In the genomic region with DNA sequence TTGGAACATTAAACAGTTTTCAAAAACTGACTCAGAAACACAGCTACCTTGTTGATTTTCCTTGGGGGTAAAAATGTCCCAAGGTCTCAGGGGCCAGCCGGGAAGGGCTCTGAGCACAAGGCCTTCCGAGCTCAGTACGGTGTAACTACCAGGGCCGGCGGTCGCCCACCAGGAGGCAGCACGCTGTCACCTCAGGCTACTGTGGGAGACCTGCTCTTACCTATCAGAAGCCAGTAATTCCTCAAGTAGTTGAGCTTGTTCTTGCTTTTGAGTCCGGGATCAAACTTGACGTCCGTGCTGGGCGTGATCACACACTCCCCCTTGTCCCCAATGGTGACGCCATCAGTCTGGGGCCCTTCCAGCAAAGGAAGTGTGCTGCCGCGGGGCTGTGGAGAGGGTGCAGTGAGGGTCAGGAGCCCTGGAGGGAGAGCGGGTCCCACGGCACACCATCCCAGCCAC, we compare ENCODE assay signal across 7 cellular contexts. TPM values are rescaled to one million over a fixed set of nuclear protein-coding genes. Genes with fewer than 3 reads are reported as not detected.
A peak's percentile ranks its signal among the peaks of the same experiment; 100 is the strongest.
DNase-seq lines count a peak whose midpoint lies in the region; ATAC-seq and TF ChIP-seq lines count a peak whose summit lies in the region.

No MANE protein-coding gene starts in this region.

- no peak overlapping the region for H2AFZ ChIP-seq in H9 (ENCODE audit: low read length)

- no peak overlapping the region for H3K4me3 ChIP-seq in body of pancreas

- WGBS in H9 (ENCODE audit: extremely low coverage, insufficient read length, low lambda C conversion rate), result no CpG with 5 or more reads among the region's 16 CpGs
- 26 to 27% methylated on average over 11 to 16 of the region's 16 CpGs for WGBS in body of pancreas, 2 donors

- H4K8ac ChIP-seq in H9 (replicated peaks; ENCODE audit: insufficient read length, low read depth, low read length), result no peak overlapping the region

- H2BK120ac ChIP-seq in H9 (ENCODE audit: low read depth, low read length, poor library complexity, severe bottlenecking), result no peak overlapping the region

- no peak overlapping the region for H2BK12ac ChIP-seq in H9 (ENCODE audit: insufficient read length, low read depth, low read length)

- no peak overlapping the region for H2AK5ac ChIP-seq in H9 (ENCODE audit: insufficient read length, low read length)

- POLR2A ChIA-PET in T-cell (lab: Charles Lee), result interaction anchor here in 1 of 2 donors (0.6 to 1.0 kb wide), 8 partner anchors 16 to 538 kb away, joined by 3 to 8 read pairs (median 3); a partner anchor contains a TSS

- peaks cover 6 to 24% of the 10 kb centered on the region in 2 donors for H3K36me3 ChIP-seq in body of pancreas (replicated peaks in 1 of 2; ENCODE audit: insufficient read depth in 1 of 2, low read depth in 2 of 2)

- H3K23me2 ChIP-seq in H9 (ENCODE audit: insufficient read length, low read depth, low read length, poor library complexity, severe bottlenecking), result no peaks in the 10 kb centered on the region

- H3K4me1 Mint-ChIP-seq in H9 (peaks cover 14 to 17% of the 10 kb centered on the region in 2 experiments), T-cell (peaks cover 6 to 98% (median 69%) of the 10 kb centered on the region in 3 donors)

- peak; percentile 88 for TF ChIP-seq CTCF in H9 (conservative IDR thresholded peaks at IDR 0.05)
- TF ChIP-seq CTCF in body of pancreas (IDR thresholded peaks at IDR 0.05), result peak; percentile 39 to 81 (median 66)

- H3K27me3 Mint-ChIP-seq in H9 (ENCODE audit: low read depth), result no peaks in the 10 kb centered on the region; the same call in 1 of the 2 replicates
- no peaks in the 10 kb centered on the region for H3K27me3 Mint-ChIP-seq in T-cell

- no peak overlapping the region for H4K91ac ChIP-seq in H9 (ENCODE audit: insufficient read length, low read depth, low read length)

- H3K18ac ChIP-seq in H9 (ENCODE audit: insufficient read length, low read depth, low read length), result no peak overlapping the region

- no peak overlapping the region for H3K4ac ChIP-seq in H9 (ENCODE audit: low read depth, low read length)

- H3K4me1 ChIP-seq in H9 (ENCODE audit: insufficient read depth, low read length), result no peaks in the 10 kb centered on the region
- H3K4me1 ChIP-seq in body of pancreas, result peaks cover 47% of the 10 kb centered on the region

- H4K20me1 ChIP-seq in H9 (ENCODE audit: control insufficient read depth, insufficient read depth, insufficient read length), result no peaks in the 10 kb centered on the region

- H4K5ac ChIP-seq in H9 (ENCODE audit: insufficient read length, low read depth, low read length), result no peak overlapping the region

- H3K9me3 Mint-ChIP-seq in H9 (peaks cover 4 to 5% of the 10 kb centered on the region in 2 experiments; a peak in 3 of 5 replicates), T-cell (peaks cover 0 to 5% (median under 1%) of the 10 kb centered on the region in 3 donors)

- no peaks in the 10 kb centered on the region for H3K27me3 ChIP-seq in H9 (ENCODE audit: insufficient read depth, low read length)
- H3K27me3 ChIP-seq in body of pancreas, result no peaks in the 10 kb centered on the region

- H3K9ac ChIP-seq in H9 (ENCODE audit: extremely low read depth, insufficient read length, low read length), result no peak overlapping the region

- peak in 2 of 3 donors; percentile 15 to 33 for TF ChIP-seq POLR2A in body of pancreas (IDR thresholded peaks at IDR 0.05)

- peak; percentile 49 to 76 (median 62) for ATAC-seq in T-cell (replicated peaks in 1 of 4)
- ATAC-seq in body of pancreas, result peak; percentile 83
- no peak for ATAC-seq in HG03095 (IDR thresholded peaks at IDR 0.05; ENCODE audit: unreplicated experiment)

- no peak overlapping the region for H3T11ph ChIP-seq in H9 (ENCODE audit: low read length)

- H2BK20ac ChIP-seq in H9 (ENCODE audit: low read depth, low read length, poor library complexity, severe bottlenecking), result no peak overlapping the region

- intact Hi-C loops in body of pancreas (cut with DNase I), result loop anchor here (5.0 kb wide), 1 partner anchor 59 kb away; no protein-coding TSS in a partner anchor

- CTCF ChIA-PET in T-cell (lab: Charles Lee), result interaction anchor here (0.6 to 4.6 kb wide), 23 partner anchors 13 to 219 kb away, joined by 3 to 107 read pairs (median 4); a partner anchor contains a TSS

- H3K23ac ChIP-seq in H9 (ENCODE audit: insufficient read length, low read depth, low read length), result no peak overlapping the region

- peak; percentile 94 for DNase-seq in H9
- DNase-seq in T-cell, result peak; percentile 22 to 71 (median 52)
- peak; percentile 82 to 87 (median 84) for DNase-seq in body of pancreas
- peak; percentile 94 for DNase-seq in islet precursor cell
- peak; percentile 39 to 46 for DNase-seq in stimulated activated CD4-positive, alpha-beta T cell treated with anti-CD3 and anti-CD28 coated beads, Interleukin-4, amount 100 ng/mL, for 48 hours (ENCODE audit: low read depth in 2 of 2)
- DNase-seq in G401 (ENCODE audit: low spot score), result no peak

- peaks cover 6 to 14% (median 6%) of the 10 kb centered on the region in 3 experiments for H3K36me3 Mint-ChIP-seq in H9 (ENCODE audit: insufficient read depth in 1 of 3, low read depth in 3 of 3)
- H3K36me3 Mint-ChIP-seq in T-cell, result peaks cover 81% of the 10 kb centered on the region

- no peak overlapping the region for H2BK15ac ChIP-seq in H9 (ENCODE audit: low read depth, low read length)

- no peak overlapping the region for H3K27ac ChIP-seq in H9 (ENCODE audit: insufficient read length, low read depth, low read length)
- peak overlapping the region; percentile 50 to 84 (median 60) for H3K27ac ChIP-seq in body of pancreas

- peak overlapping the region in 1 of 3 experiments; percentile 63; a peak in 2 of 7 replicates for H3K27ac Mint-ChIP-seq in H9
- H3K27ac Mint-ChIP-seq in T-cell, result peak overlapping the region in 1 of 2 donors; percentile 96

- no peaks in the 10 kb centered on the region for H3K9me3 ChIP-seq in H9 (ENCODE audit: control insufficient read depth, low read depth, low read length)
- H3K9me3 ChIP-seq in body of pancreas, result no peaks in the 10 kb centered on the region

- H3K4me3 Mint-ChIP-seq in H9 (peak overlapping the region in 1 of 2 experiments; percentile 46; a peak in 2 of 5 replicates), T-cell (peak overlapping the region in 2 of 3 donors; percentile 66 to 86)

- no peak overlapping the region for H2BK5ac ChIP-seq in H9 (ENCODE audit: insufficient read length, low read length)

- H3K79me1 ChIP-seq in H9 (ENCODE audit: insufficient read depth, low read depth, low read length, poor library complexity, severe bottlenecking), result no peaks in the 10 kb centered on the region

- in situ Hi-C loops in G401 (cut with HindIII; ENCODE audit: low sequenced_read_pairs), result no loop called here

- peak overlapping the region; percentile 59 for H3K14ac ChIP-seq in H9 (ENCODE audit: insufficient read depth, low read length)

- H3K79me2 ChIP-seq in H9 (ENCODE audit: insufficient read depth, low read length), result no peaks in the 10 kb centered on the region

- H3K56ac ChIP-seq in H9 (ENCODE audit: insufficient read length, low read depth, low read length), result no peak overlapping the region

- no peak overlapping the region for H3K4me2 ChIP-seq in H9 (ENCODE audit: insufficient read depth, insufficient read length, low read length)

RNA-seq across cellular contexts. Expression of a gene that starts 43.4 kb away (rescaled TPM):
- total RNA-seq in H9 (2021) (0.28 and 0.35 TPM in 2 replicates), T-cell (100 to 1,000 TPM in 3 of 5 donors, 10 to 100 TPM in 2; 69.6 to 132 (median 116) TPM), body of pancreas (10 to 100 TPM; 16.2 to 16.3 TPM)
- not detected in 2 replicates for total RNA-seq in G401 (2014; rRNA removed; shearing (Covaris generic))

Comparison
In these comparisons a context has a peak if more than half of its experiments do, and no peak if none do; other contexts are left out.
1. RNA of a gene that starts 43.4 kb away (total RNA-seq): 69.6 to 132 TPM in T-cell and 16.2 to 16.3 TPM in body of pancreas; 0.28 to 0.35 TPM in H9 and not detected in G401; every median in the first group is over 10 times any median in the second.